ENCODE assay signal across 1 cellular context in the genomic region with DNA sequence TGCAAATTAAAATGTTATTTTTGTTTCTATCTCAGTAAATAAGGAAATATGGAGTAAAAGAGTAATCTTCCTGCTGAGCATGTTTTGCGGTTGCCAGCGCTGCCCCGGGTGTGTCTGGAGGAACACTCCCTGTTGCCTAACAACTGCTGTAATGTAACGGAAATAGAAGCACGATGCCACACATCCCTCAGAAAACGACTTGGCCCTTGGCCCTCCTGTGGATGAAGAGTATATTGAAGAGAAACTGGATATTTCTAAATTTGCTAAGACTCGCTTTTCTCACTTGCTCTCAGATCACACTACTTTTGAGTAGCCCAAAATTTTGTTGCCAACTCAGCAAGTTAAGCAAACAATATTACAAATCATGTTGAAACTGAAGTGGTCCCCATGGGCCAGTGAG.
TF ChIP-seq lines count a peak whose summit lies in the region.

No MANE protein-coding gene starts in this region.

TF ChIP-seq in K562, 482 proteins besides CTCF, POLR2A, EP300 and RAD21 (continued from another document and continues in another):
- peak; percentile 94 for TF ChIP-seq ZNF316 (IDR thresholded peaks at IDR 0.05)
- TF ChIP-seq HDAC2 (IDR thresholded peaks at IDR 0.05): peak; percentile 24; the same call in 1 of the 2 replicates
- TF ChIP-seq NFXL1 (CRISPR knock-in tag; IDR thresholded peaks at IDR 0.05): no peak
- TF ChIP-seq SMARCA4 (IDR thresholded peaks at IDR 0.05): peak; percentile 58; the same call in 1 of the 2 replicates
- no peak for TF ChIP-seq SP2 (IDR thresholded peaks at IDR 0.05; ENCODE audit: extremely low read depth, low read depth, low read length, poor library complexity, severe bottlenecking)
- peak; percentile 87 for TF ChIP-seq MEF2D (tag; conservative IDR thresholded peaks at IDR 0.05; ENCODE audit: low read depth)
- TF ChIP-seq XRCC4 (IDR thresholded peaks at IDR 0.05; ENCODE audit: extremely low read depth, insufficient read depth, insufficient read length): no peak
- TF ChIP-seq FOXK2 (conservative IDR thresholded peaks at IDR 0.05 in 1 of 2, IDR thresholded peaks at IDR 0.05 in 1 of 2; ENCODE audit: low read depth in 2 of 2): 0 out of 4 replicates have a peak, but pooled peaks have one; percentile 25 to 27
- TF ChIP-seq PPARD (CRISPR knock-in tag; IDR thresholded peaks at IDR 0.05): no peak
- no peak for TF ChIP-seq HDAC6 (IDR thresholded peaks at IDR 0.05; ENCODE audit: low read depth, low read length)
- TF ChIP-seq NEUROD1 (IDR thresholded peaks at IDR 0.05; ENCODE audit: borderline replicate concordance, low read depth, low read length, partially characterized antibody): peak; percentile 26
- TF ChIP-seq ZNF395 (CRISPR knock-in tag; IDR thresholded peaks at IDR 0.05): peak; percentile 83; the same call in 1 of the 2 replicates
- TF ChIP-seq ZMIZ1 (IDR thresholded peaks at IDR 0.05; ENCODE audit: low read depth in 2 of 2, low read length in 2 of 2): no peak
- TF ChIP-seq CXXC5 (CRISPR knock-in tag; IDR thresholded peaks at IDR 0.05): peak; percentile 47
- no peak for TF ChIP-seq PTBP1 (IDR thresholded peaks at IDR 0.05; ENCODE audit: low read depth, low read length)
- TF ChIP-seq RHOXF2B (CRISPR knock-in tag; conservative IDR thresholded peaks at IDR 0.05): no peak
- TF ChIP-seq PKNOX1 (IDR thresholded peaks at IDR 0.05): no peak
- no peak for TF ChIP-seq U2AF1 (optimal IDR thresholded peaks at IDR 0.05; ENCODE audit: low read depth, low read length)
- TF ChIP-seq ZNF174 (CRISPR knock-in tag; IDR thresholded peaks at IDR 0.05): no peak
- TF ChIP-seq TRIM28 (IDR thresholded peaks at IDR 0.05): no peak; the same call in 1 of the 2 replicates
- TF ChIP-seq, protein P1, sequence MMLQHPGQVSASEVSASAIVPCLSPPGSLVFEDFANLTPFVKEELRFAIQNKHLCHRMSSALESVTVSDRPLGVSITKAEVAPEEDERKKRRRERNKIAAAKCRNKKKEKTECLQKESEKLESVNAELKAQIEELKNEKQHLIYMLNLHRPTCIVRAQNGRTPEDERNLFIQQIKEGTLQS (IDR thresholded peaks at IDR 0.05): peak; percentile 91
- TF ChIP-seq, protein P1 (CRISPR knock-in tag; conservative IDR thresholded peaks at IDR 0.05): peak; percentile 96
- no peak for TF ChIP-seq ZNF740 (CRISPR knock-in tag; IDR thresholded peaks at IDR 0.05)
- TF ChIP-seq ZNF740 (tag; IDR thresholded peaks at IDR 0.05): no peak
- peak; percentile 13; the same call in 1 of the 2 replicates for TF ChIP-seq SOX6 (IDR thresholded peaks at IDR 0.05)
- peak; percentile 80 for TF ChIP-seq MAFK (IDR thresholded peaks at IDR 0.05; ENCODE audit: low read length)
- no peak for TF ChIP-seq KDM1A (IDR thresholded peaks at IDR 0.05)
- no peak for TF ChIP-seq KDM4B (IDR thresholded peaks at IDR 0.05; ENCODE audit: borderline replicate concordance in 2 of 2, low read depth in 1 of 2)
- TF ChIP-seq STAG1 (CRISPR knock-in tag; IDR thresholded peaks at IDR 0.05; ENCODE audit: borderline replicate concordance): no peak
- TF ChIP-seq ZBED1 (IDR thresholded peaks at IDR 0.05): no peak
- TF ChIP-seq ZBTB1 (CRISPR knock-in tag; IDR thresholded peaks at IDR 0.05; ENCODE audit: borderline replicate concordance, low read depth): no peak
- TF ChIP-seq, protein P2, sequence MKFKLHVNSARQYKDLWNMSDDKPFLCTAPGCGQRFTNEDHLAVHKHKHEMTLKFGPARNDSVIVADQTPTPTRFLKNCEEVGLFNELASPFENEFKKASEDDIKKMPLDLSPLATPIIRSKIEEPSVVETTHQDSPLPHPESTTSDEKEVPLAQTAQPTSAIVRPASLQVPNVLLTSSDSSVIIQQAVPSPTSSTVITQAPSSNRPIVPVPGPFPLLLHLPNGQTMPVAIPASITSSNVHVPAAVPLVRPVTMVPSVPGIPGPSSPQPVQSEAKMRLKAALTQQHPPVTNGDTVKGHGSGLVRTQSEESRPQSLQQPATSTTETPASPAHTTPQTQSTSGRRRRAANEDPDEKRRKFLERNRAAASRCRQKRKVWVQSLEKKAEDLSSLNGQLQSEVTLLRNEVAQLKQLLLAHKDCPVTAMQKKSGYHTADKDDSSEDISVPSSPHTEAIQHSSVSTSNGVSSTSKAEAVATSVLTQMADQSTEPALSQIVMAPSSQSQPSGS (CRISPR knock-in tag; IDR thresholded peaks at IDR 0.05): peak; percentile 97
- TF ChIP-seq, protein P3, sequence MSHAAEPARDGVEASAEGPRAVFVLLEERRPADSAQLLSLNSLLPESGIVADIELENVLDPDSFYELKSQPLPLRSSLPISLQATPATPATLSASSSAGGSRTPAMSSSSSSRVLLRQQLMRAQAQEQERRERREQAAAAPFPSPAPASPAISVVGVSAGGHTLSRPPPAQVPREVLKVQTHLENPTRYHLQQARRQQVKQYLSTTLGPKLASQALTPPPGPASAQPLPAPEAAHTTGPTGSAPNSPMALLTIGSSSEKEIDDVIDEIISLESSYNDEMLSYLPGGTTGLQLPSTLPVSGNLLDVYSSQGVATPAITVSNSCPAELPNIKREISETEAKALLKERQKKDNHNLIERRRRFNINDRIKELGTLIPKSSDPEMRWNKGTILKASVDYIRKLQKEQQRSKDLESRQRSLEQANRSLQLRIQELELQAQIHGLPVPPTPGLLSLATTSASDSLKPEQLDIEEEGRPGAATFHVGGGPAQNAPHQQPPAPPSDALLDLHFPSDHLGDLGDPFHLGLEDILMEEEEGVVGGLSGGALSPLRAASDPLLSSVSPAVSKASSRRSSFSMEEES (CRISPR knock-in tag; IDR thresholded peaks at IDR 0.05): no peak
- TF ChIP-seq, protein P4, sequence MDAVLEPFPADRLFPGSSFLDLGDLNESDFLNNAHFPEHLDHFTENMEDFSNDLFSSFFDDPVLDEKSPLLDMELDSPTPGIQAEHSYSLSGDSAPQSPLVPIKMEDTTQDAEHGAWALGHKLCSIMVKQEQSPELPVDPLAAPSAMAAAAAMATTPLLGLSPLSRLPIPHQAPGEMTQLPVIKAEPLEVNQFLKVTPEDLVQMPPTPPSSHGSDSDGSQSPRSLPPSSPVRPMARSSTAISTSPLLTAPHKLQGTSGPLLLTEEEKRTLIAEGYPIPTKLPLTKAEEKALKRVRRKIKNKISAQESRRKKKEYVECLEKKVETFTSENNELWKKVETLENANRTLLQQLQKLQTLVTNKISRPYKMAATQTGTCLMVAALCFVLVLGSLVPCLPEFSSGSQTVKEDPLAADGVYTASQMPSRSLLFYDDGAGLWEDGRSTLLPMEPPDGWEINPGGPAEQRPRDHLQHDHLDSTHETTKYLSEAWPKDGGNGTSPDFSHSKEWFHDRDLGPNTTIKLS (IDR thresholded peaks at IDR 0.05; ENCODE audit: borderline replicate concordance, low read depth): peak; percentile 26; the same call in 1 of the 2 replicates
- TF ChIP-seq MYC (IDR thresholded peaks at IDR 0.05; ENCODE audit: low read depth, low read length): no peak
- no peak for TF ChIP-seq MYC (CRISPR knock-in tag; IDR thresholded peaks at IDR 0.05; ENCODE audit: borderline replicate concordance, low read depth)
- TF ChIP-seq SIN3A (IDR thresholded peaks at IDR 0.05; ENCODE audit: borderline replicate concordance in 2 of 2, control insufficient read depth in 1 of 2, low read depth in 2 of 2, low read length in 2 of 2): no peak
- TF ChIP-seq ARID1B (IDR thresholded peaks at IDR 0.05): peak; percentile 30; the same call in 1 of the 2 replicates
- no peak for TF ChIP-seq NUFIP1 (IDR thresholded peaks at IDR 0.05; ENCODE audit: partially characterized antibody)
- peak; percentile 93 for TF ChIP-seq ATF7 (IDR thresholded peaks at IDR 0.05)
- no peak for TF ChIP-seq CBX8 (IDR thresholded peaks at IDR 0.05; ENCODE audit: borderline replicate concordance, extremely low read depth, low read depth, low read length, poor library complexity, severe bottlenecking)
- peak; percentile 59; the same call in 1 of the 2 replicates for TF ChIP-seq CTBP1 (IDR thresholded peaks at IDR 0.05; ENCODE audit: borderline replicate concordance)
- TF ChIP-seq CREM (IDR thresholded peaks at IDR 0.05; ENCODE audit: low read depth): peak; percentile 58
- no peak for TF ChIP-seq RBM22 (IDR thresholded peaks at IDR 0.05; ENCODE audit: low read depth, low read length, poor library complexity, severe bottlenecking)
- no peak for TF ChIP-seq SLC30A9 (CRISPR knock-in tag; IDR thresholded peaks at IDR 0.05)
- 0 out of 2 replicates have a peak, but pooled peaks have one; percentile 42 for TF ChIP-seq DMBX1 (CRISPR knock-in tag; IDR thresholded peaks at IDR 0.05; ENCODE audit: borderline replicate concordance)
- TF ChIP-seq DDX20 (tag; IDR thresholded peaks at IDR 0.05; ENCODE audit: low read depth): no peak
- TF ChIP-seq EGR1 (conservative IDR thresholded peaks at IDR 0.05): no peak
- TF ChIP-seq, protein P5, sequence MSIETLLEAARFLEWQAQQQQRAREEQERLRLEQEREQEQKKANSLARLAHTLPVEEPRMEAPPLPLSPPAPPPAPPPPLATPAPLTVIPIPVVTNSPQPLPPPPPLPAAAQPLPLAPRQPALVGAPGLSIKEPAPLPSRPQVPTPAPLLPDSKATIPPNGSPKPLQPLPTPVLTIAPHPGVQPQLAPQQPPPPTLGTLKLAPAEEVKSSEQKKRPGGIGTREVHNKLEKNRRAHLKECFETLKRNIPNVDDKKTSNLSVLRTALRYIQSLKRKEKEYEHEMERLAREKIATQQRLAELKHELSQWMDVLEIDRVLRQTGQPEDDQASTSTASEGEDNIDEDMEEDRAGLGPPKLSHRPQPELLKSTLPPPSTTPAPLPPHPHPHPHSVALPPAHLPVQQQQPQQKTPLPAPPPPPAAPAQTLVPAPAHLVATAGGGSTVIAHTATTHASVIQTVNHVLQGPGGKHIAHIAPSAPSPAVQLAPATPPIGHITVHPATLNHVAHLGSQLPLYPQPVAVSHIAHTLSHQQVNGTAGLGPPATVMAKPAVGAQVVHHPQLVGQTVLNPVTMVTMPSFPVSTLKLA (conservative IDR thresholded peaks at IDR 0.05): 0 out of 4 replicates have a peak, but pooled peaks of 1 of the 2 experiments have one; percentile 15
- TF ChIP-seq, protein P6, sequence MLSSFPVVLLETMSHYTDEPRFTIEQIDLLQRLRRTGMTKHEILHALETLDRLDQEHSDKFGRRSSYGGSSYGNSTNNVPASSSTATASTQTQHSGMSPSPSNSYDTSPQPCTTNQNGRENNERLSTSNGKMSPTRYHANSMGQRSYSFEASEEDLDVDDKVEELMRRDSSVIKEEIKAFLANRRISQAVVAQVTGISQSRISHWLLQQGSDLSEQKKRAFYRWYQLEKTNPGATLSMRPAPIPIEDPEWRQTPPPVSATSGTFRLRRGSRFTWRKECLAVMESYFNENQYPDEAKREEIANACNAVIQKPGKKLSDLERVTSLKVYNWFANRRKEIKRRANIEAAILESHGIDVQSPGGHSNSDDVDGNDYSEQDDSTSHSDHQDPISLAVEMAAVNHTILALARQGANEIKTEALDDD (IDR thresholded peaks at IDR 0.05): 0 out of 2 replicates have a peak, but pooled peaks have one; percentile 15
- no peak for TF ChIP-seq ZNF551 (CRISPR knock-in tag; IDR thresholded peaks at IDR 0.05)
- TF ChIP-seq IRF2 (CRISPR knock-in tag; IDR thresholded peaks at IDR 0.05): no peak
- no peak for TF ChIP-seq ZNF3 (CRISPR knock-in tag; IDR thresholded peaks at IDR 0.05)
- peak; percentile 66; the same call in 1 of the 2 replicates for TF ChIP-seq ETV1 (tag; conservative IDR thresholded peaks at IDR 0.05; ENCODE audit: low read depth)
